Comparison of ENCODE assay signal across 10 cellular contexts in the genomic region with DNA sequence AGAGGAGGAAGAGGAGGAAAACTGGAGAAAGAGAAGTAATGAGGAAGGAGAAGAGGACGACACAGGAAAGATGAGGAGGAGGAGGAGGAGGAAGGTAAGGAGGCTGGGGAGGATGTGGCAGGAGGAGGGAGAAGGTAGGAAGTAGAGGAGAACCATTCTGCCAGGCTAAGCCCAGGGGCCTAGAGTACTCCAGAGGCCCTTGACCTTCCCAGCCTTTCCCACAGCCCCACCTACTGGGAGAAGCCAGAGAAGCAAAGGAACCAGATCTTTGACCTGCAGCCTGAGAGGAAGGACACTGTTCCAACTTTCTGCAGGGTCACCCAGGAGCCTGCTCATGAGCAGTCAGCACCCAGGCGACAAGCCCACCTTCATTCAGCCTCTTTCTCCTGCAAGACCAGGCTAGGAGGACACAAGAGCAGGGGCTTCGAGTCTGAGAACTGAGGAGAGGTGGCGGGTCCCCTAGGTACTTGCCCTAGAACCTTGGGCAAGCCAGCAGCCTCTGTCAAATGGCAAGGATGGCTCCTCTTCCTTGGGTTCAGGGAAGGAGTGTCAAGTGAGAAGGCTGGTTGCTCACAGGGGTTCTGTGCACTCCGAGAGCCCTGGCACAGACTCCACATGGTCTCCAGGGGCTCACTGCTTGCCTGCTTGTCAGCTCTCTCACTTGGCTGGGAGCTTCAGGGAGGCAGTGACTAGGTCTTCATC. TPM values are rescaled to one million over a fixed set of nuclear protein-coding genes. Genes with fewer than 3 reads are reported as not detected.
DNase-seq lines count a peak whose midpoint lies in the region; ATAC-seq and TF ChIP-seq lines count a peak whose summit lies in the region.
"Had no signal": no experiment of that assay in that cellular context is flagged by ENCODE, and none has a peak within 500 bp of the region (broad histone marks: within the 10 kb centered on the region; RNA-seq: fewer than 3 reads in every experiment).

No MANE protein-coding gene starts in this region.

- ATAC-seq in heart right ventricle = no peak
- ATAC-seq: T-cell had no signal

- in situ Hi-C loops in SK-MEL-5 (cut with HindIII; ENCODE audit: low pct_unique_long_range_greater_than_20kb, low sequenced_read_pairs) = no loop called here

- WGBS in heart right ventricle, 2 donors = 72 to 77% methylated on average over 5 of the region's 5 CpGs
- 74 to 89% (median 78%) methylated on average over 5 of the region's 5 CpGs for WGBS in stomach, 5 donors

- H3K4me1 ChIP-seq in heart right ventricle (peaks cover 5 to 92% (median 43%) of the 10 kb centered on the region in 9 donors), stomach (peaks cover 37 to 65% (median 59%) of the 10 kb centered on the region in 4 donors)

- intact Hi-C loops in heart right ventricle (cut with DNase I) (loop anchor here in 2 of 10 donors (5.0 kb wide), 1 partner anchor 34 kb away; no protein-coding TSS in a partner anchor), stomach (cut with DNase I; ENCODE audit: low total_unique reads) (no loop called here)

- no peak for TF ChIP-seq EP300 in stomach (IDR thresholded peaks at IDR 0.05)

- no peaks in the 10 kb centered on the region for H3K9me3 ChIP-seq in heart right ventricle
- no peaks in the 10 kb centered on the region for H3K9me3 ChIP-seq in stomach

- H3K36me3 ChIP-seq in heart right ventricle = no peaks in the 10 kb centered on the region
- H3K36me3 ChIP-seq in stomach = no peaks in the 10 kb centered on the region

- peak overlapping the region in 9 of 10 donors; percentile 2 to 88 (median 84) for H3K27ac ChIP-seq in heart right ventricle
- peak overlapping the region in 3 of 5 donors; percentile 74 to 89 (median 83) for H3K27ac ChIP-seq in stomach

- TF ChIP-seq CTCF in heart right ventricle (IDR thresholded peaks at IDR 0.05) = peak in 7 of 9 donors; percentile 25 to 57 (median 48)
- TF ChIP-seq CTCF in stomach (IDR thresholded peaks at IDR 0.05) = peak in 4 of 7 experiments; percentile 7 to 29 (median 26)

- DNase-seq in SHP77 (lab: John Stamatoyannopoulos, UW) = peak; percentile 6 to 18
- DNase-seq in SHP77 treated with DMSO at 0.1 percent for 48 hours (lab: John Stamatoyannopoulos, UW) = no peak
- peak; percentile 71 for DNase-seq in SK-MEL-5 (ENCODE audit: low read depth, low spot score)
- DNase-seq in heart right ventricle = peak; percentile 51 to 52
- DNase-seq in stomach = peak; percentile 49
- no peak for DNase-seq in stimulated activated naive CD4-positive, alpha-beta T cell treated with Interleukin-2 at 50 U/mL for 16 hours (lab: John Stamatoyannopoulos, UW)
- DNase-seq in middle frontal gyrus (ENCODE audit: extremely low spot score, low spot score) = no peak
- no peak for DNase-seq in NCI-H1694 treated with DMSO at 0.1 percent for 48 hours (lab: John Stamatoyannopoulos, UW)

- no peaks in the 10 kb centered on the region for H3K27me3 ChIP-seq in heart right ventricle
- no peaks in the 10 kb centered on the region for H3K27me3 ChIP-seq in stomach

- TF ChIP-seq POLR2A in stomach (IDR thresholded peaks at IDR 0.05) = no peak

- no peak overlapping the region for H3K4me3 ChIP-seq in heart right ventricle
- no peak overlapping the region for H3K4me3 ChIP-seq in stomach

RNA-seq across cellular contexts. Expression of a gene that starts 27.9 kb away (rescaled TPM):
- total RNA-seq in SK-MEL-5 (2014; rRNA removed; shearing (Covaris generic)) = 73.3 and 82.5 TPM in 2 replicates
- polyA plus RNA-seq in SK-MEL-5 (2015; cell fraction: cytosol; rRNA removed) = 140 and 157 TPM in 2 replicates
- polyA plus RNA-seq in SK-MEL-5 (2015; cell fraction: nucleus; rRNA removed) = 26.8 and 28.0 TPM in 2 replicates
- total RNA-seq in heart right ventricle (10 to 100 TPM in 7 of 10 donors, 1 to 10 TPM in 3; 8.4 to 41.6 (median 13.8) TPM), stomach (100 to 1,000 TPM in 2 of 5 donors, 10 to 100 TPM in 3; 23.3 to 380 (median 37.2) TPM)
- polyA plus RNA-seq in heart right ventricle (10 to 100 TPM; 20.2 to 40.5 TPM), stomach (10 to 100 TPM; 17.1 to 30.5 (median 30.2) TPM)

RNA-seq across cellular contexts. Expression of a gene that starts 45.0 kb away (rescaled TPM):
- total RNA-seq in SK-MEL-5 (2014; rRNA removed; shearing (Covaris generic)) = not detected in 2 replicates
- not detected in 2 replicates for polyA plus RNA-seq in SK-MEL-5 (2015; cell fraction: cytosol; rRNA removed)
- not detected in 2 replicates for polyA plus RNA-seq in SK-MEL-5 (2015; cell fraction: nucleus; rRNA removed)
- total RNA-seq in heart right ventricle (under 1 TPM in 2 of 10 donors, not detected in 8; 0.30 to 0.64 TPM), stomach (10 to 100 TPM in 1 of 5 donors, 1 to 10 TPM in 2, not detected in 2; 2.0 to 57.8 (median 2.3) TPM)
- polyA plus RNA-seq in heart right ventricle (under 1 TPM in 1 of 2 donors, not detected in 1; 0.17 TPM), stomach (100 to 1,000 TPM in 1 of 3 donors, 1 to 10 TPM in 2; 1.4 to 287 (median 1.7) TPM)
- total RNA-seq: CD4-positive, alpha-beta T cell; T-cell had no signal

RNA-seq across cellular contexts. Expression of a gene that starts 57.0 kb away (rescaled TPM):
- not detected in 2 replicates for total RNA-seq in SK-MEL-5 (2014; rRNA removed; shearing (Covaris generic))
- not detected in 2 replicates for polyA plus RNA-seq in SK-MEL-5 (2015; cell fraction: cytosol; rRNA removed)
- polyA plus RNA-seq in SK-MEL-5 (2015; cell fraction: nucleus; rRNA removed) = not detected in 2 replicates
- under 1 TPM in 1 of 10 donors, not detected in 9; 0.15 TPM for total RNA-seq in heart right ventricle
- polyA plus RNA-seq in heart right ventricle = under 1 TPM in 1 of 2 donors, not detected in 1; 0.03 TPM
- 1 to 10 TPM in 2 of 5 donors, under 1 TPM in 1, not detected in 2; 0.18 to 1.9 (median 1.3) TPM for total RNA-seq in stomach
- 1 to 10 TPM in 2 of 3 donors, under 1 TPM in 1; 0.75 to 1.5 (median 1.3) TPM for polyA plus RNA-seq in stomach
- total RNA-seq: CD4-positive, alpha-beta T cell; T-cell had no signal

Comparison
In these comparisons a context has a peak if more than half of its experiments do, and no peak if none do; other contexts are left out.
1. DNase-seq: peak in SHP77 (2 of 2), SK-MEL-5 (single experiment), heart right ventricle (2 of 2) and stomach (single experiment); none in SHP77 treated with DMSO at 0.1 percent for 48 hours (single experiment), stimulated activated naive CD4-positive, alpha-beta T cell treated with Interleukin-2 at 50 U/mL for 16 hours (single experiment), middle frontal gyrus (single experiment) and NCI-H1694 treated with DMSO at 0.1 percent for 48 hours (single experiment).